22 cellular contexts compared by ENCODE assay signal in genomic region chr13:79935121-79935520, GRCh38.
DNase-seq lines count a peak whose midpoint lies in the region; ATAC-seq and TF ChIP-seq lines count a peak whose summit lies in the region.
"Had no signal": no experiment of that assay in that cellular context is flagged by ENCODE, and none has a peak within 500 bp of the region (broad histone marks: within the 10 kb centered on the region; RNA-seq: fewer than 3 reads in every experiment).

No MANE protein-coding gene starts in this region.

- no peak for TF ChIP-seq CTCF in SK-N-SH (IDR thresholded peaks at IDR 0.05)
- TF ChIP-seq CTCF in ascending aorta (IDR thresholded peaks at IDR 0.05) = no peak
- no peak for TF ChIP-seq CTCF in fibroblast of lung (conservative IDR thresholded peaks at IDR 0.05 in 1 of 2, IDR thresholded peaks at IDR 0.05 in 1 of 2; ENCODE audit: low read depth in 1 of 2, low read length in 2 of 2)
- TF ChIP-seq CTCF in thoracic aorta (IDR thresholded peaks at IDR 0.05) = no peak
- TF ChIP-seq CTCF in gastrocnemius medialis (IDR thresholded peaks at IDR 0.05 in 4 of 5, conservative IDR thresholded peaks at IDR 0.05 in 1 of 5) = no peak
- no peak for TF ChIP-seq CTCF in sigmoid colon (IDR thresholded peaks at IDR 0.05)

- no peaks in the 10 kb centered on the region for H3K9me2 ChIP-seq in SK-N-SH

- H3K4me3 ChIP-seq in SK-N-SH (ENCODE audit: low read depth in 2 of 2, low read length in 1 of 2) (no peak overlapping the region), ascending aorta (no peak overlapping the region), fibroblast of lung (replicated peaks in 1 of 4; ENCODE audit: control extremely low read depth in 1 of 4, insufficient read depth in 1 of 4, low read depth in 3 of 4, low read length in 4 of 4) (no peak overlapping the region), thoracic aorta (no peak overlapping the region), gastrocnemius medialis (no peak overlapping the region), sigmoid colon (no peak overlapping the region)
- H3K4me3 ChIP-seq: ovary had no signal

- H2AFZ ChIP-seq in SK-N-SH (ENCODE audit: low read depth) (peak overlapping the region; percentile 73), fibroblast of lung (ENCODE audit: low read length) (no peak overlapping the region)

- H3K36me3 ChIP-seq in SK-N-SH (replicated peaks in 1 of 2; ENCODE audit: control insufficient read depth in 1 of 2, insufficient read depth in 2 of 2, low read length in 1 of 2) = no peaks in the 10 kb centered on the region
- no peaks in the 10 kb centered on the region for H3K36me3 ChIP-seq in ascending aorta
- no peaks in the 10 kb centered on the region for H3K36me3 ChIP-seq in fibroblast of lung (ENCODE audit: control insufficient read depth, insufficient read depth, low read length)
- no peaks in the 10 kb centered on the region for H3K36me3 ChIP-seq in thoracic aorta
- no peaks in the 10 kb centered on the region for H3K36me3 ChIP-seq in gastrocnemius medialis
- H3K36me3 ChIP-seq in sigmoid colon = no peaks in the 10 kb centered on the region
- H3K36me3 ChIP-seq: ovary had no signal

- H3K9ac ChIP-seq in SK-N-SH = no peak overlapping the region
- no peak overlapping the region for H3K9ac ChIP-seq in fibroblast of lung (ENCODE audit: insufficient read depth, low read length)

- H4K20me1 ChIP-seq in SK-N-SH (ENCODE audit: insufficient read depth) = no peaks in the 10 kb centered on the region
- H4K20me1 ChIP-seq in fibroblast of lung (ENCODE audit: control insufficient read depth, extremely low read depth, insufficient read depth, low read length) = no peaks in the 10 kb centered on the region

- H3K79me2 ChIP-seq in SK-N-SH (ENCODE audit: insufficient read depth) (no peaks in the 10 kb centered on the region), fibroblast of lung (ENCODE audit: control insufficient read depth, insufficient read depth, low read length) (no peaks in the 10 kb centered on the region)

- ATAC-seq in SK-N-SH treated with all-trans-retinoic acid at 6 μM for 48 hours (no peak), thoracic aorta (ENCODE audit: insufficient number of reproducible peaks, low FRiP score, low read depth) (no peak), gastrocnemius medialis (no peak), HG03108 (IDR thresholded peaks at IDR 0.05; ENCODE audit: unreplicated experiment) (no peak)
- ATAC-seq: stimulated activated naive CD8-positive, alpha-beta T cell treated with anti-CD3 and anti-CD28 coated beads, Interleukin-15, amount 100 ng/mL, for 72 hours had no signal

- no peaks in the 10 kb centered on the region for H3K27me3 ChIP-seq in SK-N-SH (ENCODE audit: insufficient read depth)
- H3K27me3 ChIP-seq in ascending aorta = no peaks in the 10 kb centered on the region
- H3K27me3 ChIP-seq in fibroblast of lung (ENCODE audit: control insufficient read depth, insufficient read depth, low read length) = no peaks in the 10 kb centered on the region
- no peaks in the 10 kb centered on the region for H3K27me3 ChIP-seq in thoracic aorta (replicated peaks; ENCODE audit: insufficient read depth)
- no peaks in the 10 kb centered on the region for H3K27me3 ChIP-seq in gastrocnemius medialis
- H3K27me3 ChIP-seq in sigmoid colon = no peaks in the 10 kb centered on the region
- H3K27me3 ChIP-seq: ovary had no signal

- intact Hi-C loops in ascending aorta (cut with DNase I) = loop anchor here (5.0 to 10.0 kb wide), 3 partner anchors 112 to 532 kb away; no protein-coding TSS in a partner anchor
- intact Hi-C loops in gastrocnemius medialis (cut with DNase I; ENCODE audit: low total_unique reads) = no loop called here
- intact Hi-C loops in sigmoid colon (cut with DNase I) = no loop called here

- H3F3A ChIP-seq in SK-N-SH (replicated peaks; ENCODE audit: insufficient read depth) = peaks cover 31% of the 10 kb centered on the region

- TF ChIP-seq POLR2A in gastrocnemius medialis (IDR thresholded peaks at IDR 0.05) (no peak), sigmoid colon (IDR thresholded peaks at IDR 0.05) (no peak)

- H3K4me2 ChIP-seq in SK-N-SH (no peak overlapping the region), fibroblast of lung (ENCODE audit: extremely low read depth, insufficient read depth, low read length) (no peak overlapping the region)

- DNase-seq in SK-N-SH (no peak), ascending aorta (ENCODE audit: low spot score in 2 of 2) (no peak), fibroblast of lung (ENCODE audit: low read depth in 2 of 2) (no peak), thoracic aorta (ENCODE audit: low spot score) (no peak), gastrocnemius medialis (no peak), sigmoid colon (no peak)
- DNase-seq: activated CD4-positive, alpha-beta T cell treated with anti-CD3 and anti-CD28 coated beads, Interleukin-2, amount 50 U/mL, for 1 hour; amniotic stem cell; cerebellar nuclear complex; DMS79; effector memory CD4-positive, alpha-beta T cell; MV-4-11; naive B cell; NCI-H1930; NK-92 treated with Interleukin-12 subunit alpha and Interleukin-12 subunit beta, amount 100 ng/mL, for 24 hours; ovary; stimulated activated CD4-positive, alpha-beta T cell treated with anti-CD3 and anti-CD28 coated beads, Interleukin-2, amount 100 ng/mL, for 24 hours; stimulated activated naive CD8-positive, alpha-beta T cell treated with anti-CD3 and anti-CD28 coated beads, Interleukin-15, amount 100 ng/mL, for 72 hours; T-helper 1 cell had no signal

- TF ChIP-seq EP300 in SK-N-SH (IDR thresholded peaks at IDR 0.05; ENCODE audit: borderline replicate concordance in 1 of 2, low read depth in 1 of 2, low read length in 1 of 2) (no peak), sigmoid colon (IDR thresholded peaks at IDR 0.05) (no peak)

- peaks cover 26 to 37% of the 10 kb centered on the region in 2 experiments for H3K4me1 ChIP-seq in SK-N-SH (ENCODE audit: control insufficient read depth in 1 of 2, insufficient read depth in 2 of 2, low read depth in 1 of 2, low read length in 1 of 2)
- peaks cover 0 to 16% of the 10 kb centered on the region in 2 donors for H3K4me1 ChIP-seq in ascending aorta
- H3K4me1 ChIP-seq in fibroblast of lung (ENCODE audit: control insufficient read depth, extremely low read depth, insufficient read depth, low read length) = peaks cover 14% of the 10 kb centered on the region
- peaks cover 12 to 29% of the 10 kb centered on the region in 2 donors for H3K4me1 ChIP-seq in thoracic aorta (ENCODE audit: control insufficient read depth in 1 of 2, low read depth in 2 of 2)
- peaks cover 6 to 10% of the 10 kb centered on the region in 2 donors for H3K4me1 ChIP-seq in gastrocnemius medialis
- peaks cover 0 to 16% (median 12%) of the 10 kb centered on the region in 4 donors for H3K4me1 ChIP-seq in sigmoid colon

- TF ChIP-seq RAD21 in SK-N-SH (IDR thresholded peaks at IDR 0.05; ENCODE audit: low read length) = no peak

- CTCF ChIA-PET in SK-N-SH (lab: Yijun Ruan, JAX) = interaction anchor here (1.7 kb wide), 2 partner anchors 136 to 407 kb away, joined by 5 to 6 read pairs; no protein-coding TSS in a partner anchor

- H3K9me3 ChIP-seq in SK-N-SH (no peaks in the 10 kb centered on the region), ascending aorta (no peaks in the 10 kb centered on the region), fibroblast of lung (ENCODE audit: control insufficient read depth, insufficient read depth, low read depth, low read length) (no peaks in the 10 kb centered on the region), thoracic aorta (no peaks in the 10 kb centered on the region), gastrocnemius medialis (no peaks in the 10 kb centered on the region), sigmoid colon (no peaks in the 10 kb centered on the region)
- H3K9me3 ChIP-seq: ovary had no signal

- peak overlapping the region; percentile 97 to 100 for H3K27ac ChIP-seq in SK-N-SH (ENCODE audit: low read depth in 2 of 2, low read length in 1 of 2)
- H3K27ac ChIP-seq in ascending aorta = peak overlapping the region; percentile 87 to 97
- H3K27ac ChIP-seq in fibroblast of lung (ENCODE audit: insufficient read depth, low read length) = peak overlapping the region; percentile 97
- H3K27ac ChIP-seq in thoracic aorta = peak overlapping the region; percentile 89 to 93
- H3K27ac ChIP-seq in gastrocnemius medialis = no peak overlapping the region
- no peak overlapping the region for H3K27ac ChIP-seq in sigmoid colon
- H3K27ac ChIP-seq: 22Rv1, ovary had no signal

- POLR2A ChIA-PET in SK-N-SH (lab: Yijun Ruan, JAX) = no interaction called here

- in situ Hi-C loops in gastrocnemius medialis (cut with MboI; ENCODE audit: low sequenced_read_pairs in 4 of 4) = no loop called here

TF ChIP-seq in SK-N-SH, 30 proteins besides CTCF, POLR2A, EP300 and RAD21 (continues in another document):
- TF ChIP-seq RFX5 (IDR thresholded peaks at IDR 0.05; ENCODE audit: low read length) (no peak), EZH2phosphoT487 (IDR thresholded peaks at IDR 0.05; ENCODE audit: borderline replicate concordance, low read depth) (no peak), TCF12 (IDR thresholded peaks at IDR 0.05) (no peak), IRF3 (IDR thresholded peaks at IDR 0.05; ENCODE audit: low read depth, low read length) (no peak), NRF1 (IDR thresholded peaks at IDR 0.05; ENCODE audit: low read depth, low read length) (no peak), FOXJ3 (CRISPR knock-in tag; IDR thresholded peaks at IDR 0.05) (no peak)

TF ChIP-seq in SK-N-SH treated with all-trans-retinoic acid at 6 μM for 48 hours, 23 proteins besides CTCF, POLR2A, EP300 and RAD21 (continues in another document):
- no peak for TF ChIP-seq POU6F1 (CRISPR knock-in tag; IDR thresholded peaks at IDR 0.05; ENCODE audit: borderline replicate concordance, low read depth)
- TF ChIP-seq ZNF8 (CRISPR knock-in tag; IDR thresholded peaks at IDR 0.05) = no peak
- TF ChIP-seq GLIS3 (CRISPR knock-in tag; IDR thresholded peaks at IDR 0.05) = no peak
- TF ChIP-seq ZNF70 (CRISPR knock-in tag; IDR thresholded peaks at IDR 0.05) = no peak
- TF ChIP-seq ISL1 (CRISPR knock-in tag; IDR thresholded peaks at IDR 0.05) = no peak
- no peak for TF ChIP-seq RARB (CRISPR knock-in tag; IDR thresholded peaks at IDR 0.05)
- no peak for TF ChIP-seq SNAI2 (CRISPR knock-in tag; IDR thresholded peaks at IDR 0.05)

Comparison
In these comparisons a context has a peak if more than half of its experiments do, and no peak if none do; other contexts are left out.
1. H3K27ac ChIP-seq: peak in SK-N-SH (2 of 2), ascending aorta (2 of 2), fibroblast of lung (single experiment) and thoracic aorta (2 of 2); none in gastrocnemius medialis (0 of 4) and sigmoid colon (0 of 4).